In genomic region chr1:243979396-243979795, GRCh38 we compare ENCODE assay signal across 12 cellular contexts.
"Had no signal": no experiment of that assay in that cellular context is flagged by ENCODE, and none has a peak within 500 bp of the region (broad histone marks: within the 10 kb centered on the region; RNA-seq: fewer than 3 reads in every experiment).

No MANE protein-coding gene starts in this region.

- H3K27me3 ChIP-seq: left lung, thyroid gland had no signal

- H3K4me1 ChIP-seq: left lung, thyroid gland had no signal

- H3K36me3 ChIP-seq: left lung, thyroid gland had no signal

- H3K9me3 ChIP-seq: left lung, thyroid gland had no signal

- H3K27ac ChIP-seq: left lung, thyroid gland had no signal

- H3K4me3 ChIP-seq: left lung, thyroid gland had no signal

- DNase-seq: activated CD4-positive, alpha-beta T cell treated with anti-CD3 and anti-CD28 coated beads, Interleukin-2, amount 50 U/mL, for 4 hours; activated CD4-positive, CD25-positive, alpha-beta regulatory T cell treated with anti-CD3 and anti-CD28 coated beads, Interleukin-2, amount 50 U/mL, for 72 hours; activated effector memory CD4-positive, alpha-beta T cell treated with Interleukin-2 at 50 U/mL for 16 hours; activated T-cell treated with anti-CD3 and anti-CD28 coated beads, Interleukin-2, amount 50 U/mL, for 1 hour; cerebellar nuclear complex; head of caudate nucleus; islet precursor cell; left lung; nephron progenitor cell; stimulated activated CD4-positive, alpha-beta T cell treated with anti-CD3 and anti-CD28 coated beads, Interleukin-2, amount 100 ng/mL, for 48 hours; stimulated activated CD8-positive, alpha-beta memory T cell treated with anti-CD3 and anti-CD28 coated beads, Interleukin-4, amount 100 ng/mL, for 48 hours; thyroid gland had no signal

- ATAC-seq: left lung had no signal
